In the genomic region with DNA sequence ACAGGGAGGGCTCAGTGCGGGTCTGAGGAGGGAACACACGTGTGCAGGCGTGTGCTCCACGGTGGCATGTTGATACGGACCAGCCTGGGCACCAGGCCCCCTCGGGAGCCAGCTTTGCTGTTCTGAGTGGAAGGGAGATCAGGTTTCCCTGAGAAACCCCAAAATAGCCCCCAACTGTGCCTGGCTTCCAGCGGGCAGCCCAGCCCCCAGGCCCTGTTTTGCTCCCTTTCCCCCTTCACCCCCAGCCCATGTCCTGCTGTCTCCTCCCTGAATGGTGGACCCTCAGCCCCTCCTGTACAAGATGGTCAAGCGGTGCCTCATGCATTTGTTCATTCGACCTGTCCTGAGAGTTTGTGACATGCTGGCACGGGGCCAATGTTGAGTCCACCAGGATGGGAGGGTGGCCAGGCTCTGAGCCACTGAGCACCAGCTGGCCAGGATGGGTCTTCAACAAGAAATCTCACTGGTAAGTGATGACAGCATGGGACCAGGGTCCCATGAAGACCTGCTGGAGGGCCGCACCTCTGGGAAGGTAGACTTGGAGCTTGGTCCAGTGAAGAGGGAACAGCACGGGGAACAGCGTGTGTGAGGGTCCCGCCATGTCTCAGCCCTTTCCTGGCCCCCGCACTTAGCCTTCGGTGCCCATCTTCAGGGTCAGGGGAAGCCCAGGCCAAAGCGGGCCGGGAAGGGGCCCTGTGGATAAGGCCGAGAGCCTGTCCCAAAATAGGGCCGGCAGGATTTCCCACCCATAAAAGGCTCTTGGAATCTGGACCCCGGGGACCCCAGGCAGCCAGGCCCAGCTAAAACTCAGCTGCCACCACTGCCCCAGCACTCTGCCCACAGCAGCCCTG, we compare ENCODE assay signal across 1 cellular context.
TF ChIP-seq lines count a peak whose summit lies in the region.

A gene with protein sequence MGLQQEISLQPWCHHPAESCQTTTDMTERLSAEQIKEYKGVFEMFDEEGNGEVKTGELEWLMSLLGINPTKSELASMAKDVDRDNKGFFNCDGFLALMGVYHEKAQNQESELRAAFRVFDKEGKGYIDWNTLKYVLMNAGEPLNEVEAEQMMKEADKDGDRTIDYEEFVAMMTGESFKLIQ (plus strand): TSS at position 419 of the 851 bp plus-strand sequence. CDS start 21 bp downstream, at position 440.

TF ChIP-seq in HEK293, 187 proteins besides CTCF, POLR2A, EP300 and RAD21 (continued from another document):
- TF ChIP-seq, protein P1, sequence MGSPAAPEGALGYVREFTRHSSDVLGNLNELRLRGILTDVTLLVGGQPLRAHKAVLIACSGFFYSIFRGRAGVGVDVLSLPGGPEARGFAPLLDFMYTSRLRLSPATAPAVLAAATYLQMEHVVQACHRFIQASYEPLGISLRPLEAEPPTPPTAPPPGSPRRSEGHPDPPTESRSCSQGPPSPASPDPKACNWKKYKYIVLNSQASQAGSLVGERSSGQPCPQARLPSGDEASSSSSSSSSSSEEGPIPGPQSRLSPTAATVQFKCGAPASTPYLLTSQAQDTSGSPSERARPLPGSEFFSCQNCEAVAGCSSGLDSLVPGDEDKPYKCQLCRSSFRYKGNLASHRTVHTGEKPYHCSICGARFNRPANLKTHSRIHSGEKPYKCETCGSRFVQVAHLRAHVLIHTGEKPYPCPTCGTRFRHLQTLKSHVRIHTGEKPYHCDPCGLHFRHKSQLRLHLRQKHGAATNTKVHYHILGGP (tag by site-specific recombination; IDR thresholded peaks at IDR 0.05): no peak
- TF ChIP-seq ZNF585B (tag by site-specific recombination; IDR thresholded peaks at IDR 0.05): no peak
